Comparison of ENCODE assay signal across 8 cellular contexts in the genomic region with DNA sequence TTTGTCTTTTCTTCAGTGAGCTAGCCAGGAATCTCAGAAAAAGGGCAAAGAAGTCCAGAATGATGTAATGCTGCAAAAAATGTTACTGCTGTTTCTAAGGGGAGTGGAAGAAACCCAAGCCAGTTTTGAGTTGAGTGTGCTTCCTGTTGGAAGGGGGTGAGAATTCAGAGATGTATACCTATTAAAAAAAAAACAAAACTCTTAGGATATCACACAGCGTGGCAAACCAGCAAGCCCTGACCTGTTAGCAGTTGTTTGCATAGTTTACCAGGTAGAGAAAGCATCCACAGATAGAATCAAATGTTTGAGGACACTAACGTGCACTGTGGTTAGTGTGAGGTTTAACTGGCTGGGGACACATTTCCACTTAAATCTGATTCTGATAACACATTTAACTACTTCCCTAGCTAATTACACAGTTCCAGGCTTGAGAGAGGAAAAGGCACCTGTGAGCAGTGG. TPM values are rescaled to one million over a fixed set of nuclear protein-coding genes. Genes with fewer than 3 reads are reported as not detected.
A peak's percentile ranks its signal among the peaks of the same experiment; 100 is the strongest.
DNase-seq lines count a peak whose midpoint lies in the region; ATAC-seq, FAIRE-seq and TF ChIP-seq lines count a peak whose summit lies in the region.

No MANE protein-coding gene starts in this region.

- H3K27ac ChIP-seq in endothelial cell of umbilical vein (ENCODE audit: insufficient read depth, low read depth, low read length), result no peak overlapping the region

- no peak for TF ChIP-seq POLR2A in endothelial cell of umbilical vein (IDR thresholded peaks at IDR 0.05; ENCODE audit: low read depth, low read length)

- TF ChIP-seq CTCF in CD14-positive monocyte (IDR thresholded peaks at IDR 0.05) (no peak), endothelial cell of umbilical vein (IDR thresholded peaks at IDR 0.05; ENCODE audit: extremely low read depth in 1 of 2, insufficient read depth in 1 of 2, low read depth in 1 of 2, low read length in 2 of 2) (no peak)

- peaks cover 16% of the 10 kb centered on the region for H3K4me1 ChIP-seq in endothelial cell of umbilical vein (ENCODE audit: control insufficient read depth, extremely low read depth, insufficient read depth, low read length)

- H3K4me2 ChIP-seq in endothelial cell of umbilical vein (ENCODE audit: insufficient read depth, low read length), result no peak overlapping the region

- no peak overlapping the region for H3K9ac ChIP-seq in endothelial cell of umbilical vein (replicated peaks; ENCODE audit: extremely low read depth, insufficient read depth, low read length)

- no peak overlapping the region for H2AFZ ChIP-seq in endothelial cell of umbilical vein (ENCODE audit: low read depth, low read length)

- peak overlapping the region in 6 of 7 donors; percentile 5 to 79 (median 52) for H3K27ac Mint-ChIP-seq in CD14-positive monocyte
- no peak overlapping the region for H3K27ac Mint-ChIP-seq in naive thymus-derived CD8-positive, alpha-beta T cell

- H3K27me3 ChIP-seq in endothelial cell of umbilical vein (ENCODE audit: control insufficient read depth in 2 of 2, insufficient read depth in 2 of 2, low read length in 2 of 2), result no peaks in the 10 kb centered on the region

- H3K4me3 Mint-ChIP-seq in CD14-positive monocyte, result no peak overlapping the region
- H3K4me3 Mint-ChIP-seq in naive thymus-derived CD8-positive, alpha-beta T cell, result no peak overlapping the region

- H4K20me1 ChIP-seq in endothelial cell of umbilical vein (replicated peaks; ENCODE audit: control insufficient read depth, extremely low read depth, insufficient read depth, low read length), result no peaks in the 10 kb centered on the region

- no peaks in the 10 kb centered on the region for H3K27me3 Mint-ChIP-seq in CD14-positive monocyte (ENCODE audit: low read depth in 3 of 3)
- H3K27me3 Mint-ChIP-seq in naive thymus-derived CD8-positive, alpha-beta T cell, result peaks cover 4 to 56% (median 10%) of the 10 kb centered on the region in 5 donors

- POLR2A ChIA-PET in endothelial cell of umbilical vein (lab: Charles Lee), result no interaction called here
- POLR2A ChIA-PET in naive thymus-derived CD8-positive, alpha-beta T cell (lab: Charles Lee), result no interaction called here

- FAIRE-seq in endothelial cell of umbilical vein (lab: Jason Lieb, UNC), result no peak

- ATAC-seq in GM19467 (IDR thresholded peaks at IDR 0.05; ENCODE audit: unreplicated experiment), result peak; percentile 66
- ATAC-seq in HG03432 (IDR thresholded peaks at IDR 0.05; ENCODE audit: unreplicated experiment), result peak; percentile 73
- ATAC-seq in naive thymus-derived CD8-positive, alpha-beta T cell, result no peak

- H3K36me3 ChIP-seq in endothelial cell of umbilical vein (ENCODE audit: control insufficient read depth in 2 of 2, extremely low read depth in 1 of 2, insufficient read depth in 2 of 2, low read length in 2 of 2), result no peaks in the 10 kb centered on the region

- peaks cover 33 to 38% of the 10 kb centered on the region in 2 donors for H3K36me3 Mint-ChIP-seq in CD14-positive monocyte
- no peaks in the 10 kb centered on the region for H3K36me3 Mint-ChIP-seq in naive thymus-derived CD8-positive, alpha-beta T cell

- no peak overlapping the region for H3K4me3 ChIP-seq in endothelial cell of umbilical vein (replicated peaks in 1 of 3; ENCODE audit: insufficient read depth in 1 of 3, low read depth in 1 of 3, low read length in 3 of 3)

- H3K9me1 ChIP-seq in endothelial cell of umbilical vein (replicated peaks; ENCODE audit: control insufficient read depth, extremely low read depth, insufficient read depth, low read length), result no peaks in the 10 kb centered on the region

- intact Hi-C loops in CD14-positive monocyte (cut with micrococcal nuclease) (loop anchor here (5.0 to 10.0 kb wide), 2 partner anchors 116 to 748 kb away; no protein-coding TSS in a partner anchor), endothelial cell of umbilical vein (cut with micrococcal nuclease) (no loop called here)

- peaks cover 54% of the 10 kb centered on the region for H3K4me1 Mint-ChIP-seq in CD14-positive monocyte
- peaks cover 0 to 15% (median 0%) of the 10 kb centered on the region in 4 donors for H3K4me1 Mint-ChIP-seq in naive thymus-derived CD8-positive, alpha-beta T cell

- dilution Hi-C loops in endothelial cell of umbilical vein (cut with MboI; ENCODE audit: extremely low pct_ligation_motif_present, low sequenced_read_pairs), result no loop called here

- CTCF ChIA-PET in endothelial cell of umbilical vein (lab: Charles Lee), result interaction anchor here (1.9 kb wide), 1 partner anchor 13 kb away, joined by 7 read pairs; no protein-coding TSS in a partner anchor

- H3K9me3 Mint-ChIP-seq in CD14-positive monocyte, result peaks cover 0 to 3% (median 0%) of the 10 kb centered on the region in 7 donors
- H3K9me3 Mint-ChIP-seq in naive thymus-derived CD8-positive, alpha-beta T cell, result peaks cover 0 to 3% (median 0%) of the 10 kb centered on the region in 9 donors

- no TSS peak for BruUV-seq in endothelial cell of umbilical vein (replicated peaks; lab: Mats Ljungman, UMichigan)

- DNase-seq in CD14-positive monocyte (ENCODE audit: low spot score) (no peak), endothelial cell of umbilical vein (ENCODE audit: low read depth, low spot score) (peak; percentile 31), NCI-H2227 (lab: John Stamatoyannopoulos, UW; ENCODE audit: unreplicated experiment) (no peak)
- DNase-seq in activated naive CD4-positive, alpha-beta T cell treated with Interleukin-2 at 50 U/mL for 16 hours, result no peak
- no peak for DNase-seq in naive thymus-derived CD8-positive, alpha-beta T cell
- no peak for DNase-seq in activated CD4-positive, CD25-positive, alpha-beta regulatory T cell (lab: John Stamatoyannopoulos, UW)

- peaks cover 91% of the 10 kb centered on the region for H3K79me2 ChIP-seq in endothelial cell of umbilical vein (ENCODE audit: control insufficient read depth, insufficient read depth, low read length)

- H3K9me3 ChIP-seq in endothelial cell of umbilical vein (replicated peaks; ENCODE audit: control insufficient read depth, insufficient read depth, low read length), result no peaks in the 10 kb centered on the region

TF ChIP-seq in endothelial cell of umbilical vein, 7 proteins besides CTCF, POLR2A, EP300 and RAD21:
- TF ChIP-seq EZH2 (IDR thresholded peaks at IDR 0.05; ENCODE audit: borderline replicate concordance, low read depth, low read length, severe bottlenecking) (no peak), MYC (IDR thresholded peaks at IDR 0.05; ENCODE audit: low read depth, low read length) (no peak), GATA2 (IDR thresholded peaks at IDR 0.05; ENCODE audit: insufficient read depth, insufficient read length, low read depth, low read length) (no peak), POLR2AphosphoS5 (IDR thresholded peaks at IDR 0.05; ENCODE audit: insufficient read depth, low read depth, low read length) (no peak), FOS (IDR thresholded peaks at IDR 0.05; ENCODE audit: borderline replicate concordance, insufficient read depth, low read length) (no peak), MAX (IDR thresholded peaks at IDR 0.05; ENCODE audit: insufficient read depth, insufficient read length) (no peak), JUN (IDR thresholded peaks at IDR 0.05; ENCODE audit: borderline replicate concordance, insufficient read depth, insufficient read length, low read depth) (no peak)
TF ChIP-seq in endothelial cell of umbilical vein: peak in this region for 0.

RNA-seq across cellular contexts. Expression of gene BASP1, which starts 11.4 kb away (rescaled TPM):
- polyA plus RNA-seq in CD14-positive monocyte (10 to 100 TPM; 36.6 to 61.6 TPM), endothelial cell of umbilical vein (58.5 and 69.4 TPM in 2 replicates)
- 79.3 and 102 TPM in 2 replicates for total RNA-seq in endothelial cell of umbilical vein
- polyA plus RNA-seq in endothelial cell of umbilical vein (2011; cell fraction: cytosol; rRNA removed), result 52.8 and 59.1 TPM in 2 replicates
- polyA plus RNA-seq in endothelial cell of umbilical vein (2011; cell fraction: nucleus; rRNA removed), result 16.5 and 27.1 TPM in 2 replicates
- 78.6 and 111 TPM in 2 replicates for polyA plus RNA-seq in endothelial cell of umbilical vein (2012)
- polyA minus RNA-seq in endothelial cell of umbilical vein, result 25.2 and 26.8 TPM in 2 replicates
- polyA minus RNA-seq in endothelial cell of umbilical vein (2011; cell fraction: cytosol; rRNA and poly(A)+ RNA removed), result 164 TPM
- polyA minus RNA-seq in endothelial cell of umbilical vein (2011; cell fraction: nucleus; rRNA and poly(A)+ RNA removed), result 8.5 and 8.9 TPM in 2 replicates
- total RNA-seq in naive thymus-derived CD8-positive, alpha-beta T cell, result 1 to 10 TPM; 1.5 to 2.4 TPM
- under 1 TPM in 2 of 3 donors, not detected in 1; 0.09 to 0.16 TPM for polyA plus RNA-seq in naive thymus-derived CD8-positive, alpha-beta T cell

Comparison
In these comparisons a context has a peak if more than half of its experiments do, and no peak if none do; other contexts are left out.
1. H3K27ac Mint-ChIP-seq: peak in CD14-positive monocyte (6 of 7); none in naive thymus-derived CD8-positive, alpha-beta T cell (0 of 10).
2. ATAC-seq: peak in GM19467 (single experiment) and HG03432 (single experiment); none in naive thymus-derived CD8-positive, alpha-beta T cell (0 of 2).
3. RNA of gene BASP1, which starts 11.4 kb away (polyA plus RNA-seq): 16.5 to 111 TPM in endothelial cell of umbilical vein and 36.6 to 61.6 TPM in CD14-positive monocyte; 0.09 to 0.16 TPM in naive thymus-derived CD8-positive, alpha-beta T cell; every median in the first group is over 10 times any median in the second.